8 cellular contexts compared by ENCODE assay signal in genomic region chr2:65054749-65055426, GRCh38. TPM values are rescaled to one million over a fixed set of nuclear protein-coding genes. Genes with fewer than 3 reads are reported as not detected.
A peak's percentile ranks its signal among the peaks of the same experiment; 100 is the strongest.
DNase-seq lines count a peak whose midpoint lies in the region; ATAC-seq and TF ChIP-seq lines count a peak whose summit lies in the region.

No MANE protein-coding gene starts in this region.

- no peak overlapping the region for H3K9ac ChIP-seq in endodermal cell (ENCODE audit: extremely low read depth, low read length, poor library complexity, severe bottlenecking)

- peak overlapping the region; percentile 72 for H3K27ac Mint-ChIP-seq in T-helper 1 cell treated with Interleukin-12 subunit alpha and Interleukin-12 subunit beta and Interleukin-4 antibody, amounts not matched to agents 30 μg/mL and 1 μg/mL, for 36 hours
- no peak overlapping the region for H3K27ac Mint-ChIP-seq in endodermal cell

- peaks cover 8% of the 10 kb centered on the region for H3K36me3 Mint-ChIP-seq in T-helper 1 cell treated with Interleukin-12 subunit alpha and Interleukin-12 subunit beta and Interleukin-4 antibody, amounts not matched to agents 30 μg/mL and 1 μg/mL, for 36 hours (ENCODE audit: low read depth)
- peaks cover 17% of the 10 kb centered on the region for H3K36me3 Mint-ChIP-seq in endodermal cell (ENCODE audit: low read depth)

- WGBS in endodermal cell (ENCODE audit: insufficient coverage in 1 of 2, insufficient read length in 1 of 2), 2 experiments = 88 to 93% methylated on average over 4 to 5 of the region's 5 CpGs

- peaks cover 21% of the 10 kb centered on the region; the same call in 1 of the 2 replicates for H3K79me2 ChIP-seq in OCI-LY7 (ENCODE audit: insufficient read depth, low read depth, low read length)

- H3K9me3 ChIP-seq in OCI-LY7 (ENCODE audit: low read length) (peaks cover 16% of the 10 kb centered on the region; the same call in 1 of the 2 replicates), endodermal cell (ENCODE audit: control insufficient read depth, low read length) (no peaks in the 10 kb centered on the region), gastrocnemius medialis (no peaks in the 10 kb centered on the region), Peyer's patch (no peaks in the 10 kb centered on the region)

- CTCF ChIA-PET in OCI-LY7 (lab: Charles Lee; ENCODE audit: unreplicated experiment) = interaction anchor here (0.5 to 1.6 kb wide), 4 partner anchors 9 to 136 kb away, joined by 3 to 6 read pairs (median 4); no protein-coding TSS in a partner anchor

- no peak overlapping the region for H2AFZ ChIP-seq in OCI-LY7 (ENCODE audit: low read length)

- H3K4me3 Mint-ChIP-seq in T-helper 1 cell treated with Interleukin-12 subunit alpha and Interleukin-12 subunit beta and Interleukin-4 antibody, amounts not matched to agents 30 μg/mL and 1 μg/mL, for 36 hours = peak overlapping the region; percentile 95
- peak overlapping the region; percentile 85 for H3K4me3 Mint-ChIP-seq in endodermal cell

- no peaks in the 10 kb centered on the region for H3K9me3 Mint-ChIP-seq in T-helper 1 cell treated with Interleukin-12 subunit alpha and Interleukin-12 subunit beta and Interleukin-4 antibody, amounts not matched to agents 30 μg/mL and 1 μg/mL, for 36 hours
- no peaks in the 10 kb centered on the region for H3K9me3 Mint-ChIP-seq in endodermal cell

- H3K36me3 ChIP-seq in OCI-LY7 (ENCODE audit: insufficient read depth, low read length) (peaks cover 18% of the 10 kb centered on the region), endodermal cell (ENCODE audit: control insufficient read depth, insufficient read depth, low read length) (no peaks in the 10 kb centered on the region), gastrocnemius medialis (no peaks in the 10 kb centered on the region), Peyer's patch (no peaks in the 10 kb centered on the region)

- H3K4me1 Mint-ChIP-seq in T-helper 1 cell treated with Interleukin-12 subunit alpha and Interleukin-12 subunit beta and Interleukin-4 antibody, amounts not matched to agents 30 μg/mL and 1 μg/mL, for 36 hours (ENCODE audit: low read depth) = peaks cover 48% of the 10 kb centered on the region
- peaks cover 11% of the 10 kb centered on the region for H3K4me1 Mint-ChIP-seq in endodermal cell

- peaks cover 13% of the 10 kb centered on the region for H3K27me3 Mint-ChIP-seq in T-helper 1 cell treated with Interleukin-12 subunit alpha and Interleukin-12 subunit beta and Interleukin-4 antibody, amounts not matched to agents 30 μg/mL and 1 μg/mL, for 36 hours (ENCODE audit: low read depth)
- peaks cover 11% of the 10 kb centered on the region for H3K27me3 Mint-ChIP-seq in endodermal cell (ENCODE audit: insufficient read depth)

- no peaks in the 10 kb centered on the region for H3K9me2 ChIP-seq in OCI-LY7 (ENCODE audit: insufficient read depth, low read length)

- no peak for TF ChIP-seq POLR2A in gastrocnemius medialis (IDR thresholded peaks at IDR 0.05)
- TF ChIP-seq POLR2A in Peyer's patch (IDR thresholded peaks at IDR 0.05) = no peak

- H3K4me2 ChIP-seq in OCI-LY7 (ENCODE audit: low read length) = peak overlapping the region; percentile 88

- POLR2A ChIA-PET in OCI-LY7 (lab: Charles Lee) = interaction anchor here (0.7 to 3.4 kb wide), 24 partner anchors 7 to 173 kb away, joined by 3 to 25 read pairs (median 5); partner anchors contain the start of genes ACTR2 and RAB1A

- peak overlapping the region; percentile 56 for H3K27ac ChIP-seq in OCI-LY7 (ENCODE audit: low read depth, low read length, poor library complexity, severe bottlenecking)
- no peak overlapping the region for H3K27ac ChIP-seq in endodermal cell (ENCODE audit: low read depth, low read length)
- peak overlapping the region; percentile 90 to 96 (median 92) for H3K27ac ChIP-seq in gastrocnemius medialis
- peak overlapping the region in 1 of 4 donors; percentile 95 for H3K27ac ChIP-seq in Peyer's patch

- TF ChIP-seq CTCF in OCI-LY7 (conservative IDR thresholded peaks at IDR 0.05; ENCODE audit: low read length) (no peak), endodermal cell (conservative IDR thresholded peaks at IDR 0.05) (no peak), gastrocnemius medialis (IDR thresholded peaks at IDR 0.05 in 4 of 5, conservative IDR thresholded peaks at IDR 0.05 in 1 of 5) (no peak), Peyer's patch (IDR thresholded peaks at IDR 0.05) (no peak)

- DNase-seq in T-helper 1 cell (no peak), OCI-LY7 (ENCODE audit: low spot score) (no peak), endodermal cell (no peak), gastrocnemius medialis (no peak), Peyer's patch (no peak), sciatic nerve (ENCODE audit: low spot score) (no peak), KG1 (lab: John Stamatoyannopoulos, UW) (no peak)

- peak overlapping the region; percentile 82 for H3K4me3 ChIP-seq in OCI-LY7 (ENCODE audit: low read depth, low read length, poor library complexity, severe bottlenecking)
- peak overlapping the region; percentile 88 for H3K4me3 ChIP-seq in endodermal cell (ENCODE audit: low read length)
- H3K4me3 ChIP-seq in gastrocnemius medialis = peak overlapping the region in 2 of 4 donors; percentile 84 to 87
- peak overlapping the region in 2 of 4 donors; percentile 82 to 93 for H3K4me3 ChIP-seq in Peyer's patch

- intact Hi-C loops in OCI-LY7 (cut with micrococcal nuclease; ENCODE audit: unreplicated experiment) (loop anchor here (5.0 kb wide), 2 partner anchors 382 to 502 kb away; no protein-coding TSS in a partner anchor), gastrocnemius medialis (cut with DNase I; ENCODE audit: low total_unique reads) (loop anchor here (5.0 to 10.0 kb wide), 3 partner anchors 68 to 1210 kb away; partner anchors contain the start of genes SLC1A4 and UGP2), sciatic nerve (cut with DNase I) (no loop called here)

- no peaks in the 10 kb centered on the region for H4K20me1 ChIP-seq in OCI-LY7 (ENCODE audit: insufficient read depth, low read length)

- no TSS peak for BruUV-seq in OCI-LY7 (replicated peaks; lab: Mats Ljungman, UMichigan)

- no peak for ATAC-seq in gastrocnemius medialis
- no peak for ATAC-seq in sciatic nerve

- in situ Hi-C loops in gastrocnemius medialis (cut with MboI; ENCODE audit: low sequenced_read_pairs in 4 of 4) = loop anchor here in 1 of 4 donors (25.0 kb wide), 1 partner anchor 382 kb away; the partner anchor contains the start of gene SPRED2

- H3K4me1 ChIP-seq in OCI-LY7 (ENCODE audit: insufficient read depth, low read length, poor library complexity, severe bottlenecking) (peaks cover 67% of the 10 kb centered on the region), endodermal cell (ENCODE audit: control insufficient read depth, insufficient read depth, low read length) (no peaks in the 10 kb centered on the region), gastrocnemius medialis (peaks cover 34% of the 10 kb centered on the region in 2 donors), Peyer's patch (peaks cover 0 to 24% (median 7%) of the 10 kb centered on the region in 4 donors)

- H3K27me3 ChIP-seq in endodermal cell (ENCODE audit: control insufficient read depth, insufficient read depth, low read length, poor library complexity, severe bottlenecking) (no peaks in the 10 kb centered on the region), gastrocnemius medialis (no peaks in the 10 kb centered on the region), Peyer's patch (no peaks in the 10 kb centered on the region)

RNA-seq across cellular contexts. Expression of gene CEP68, which starts 1.3 kb away (rescaled TPM):
- 7.3 and 8.7 TPM in 2 replicates for total RNA-seq in OCI-LY7 (2014; rRNA removed; shearing (Covaris generic))
- total RNA-seq in OCI-LY7 (2022) (17.1 and 21.7 TPM in 2 replicates), endodermal cell (10 to 100 TPM; 13.7 to 17.7 TPM), gastrocnemius medialis (10 to 100 TPM; 21.4 to 48.0 (median 35.2) TPM), Peyer's patch (10 to 100 TPM in 3 of 4 donors, 1 to 10 TPM in 1; 5.4 to 18.2 (median 14.7) TPM), sciatic nerve (29.1 TPM)
- polyA plus RNA-seq in endodermal cell (2013, experiment 1 of 2) = 18.0 TPM
- 17.7 TPM for polyA plus RNA-seq in endodermal cell (2013, experiment 2 of 2)
